Comparison of ENCODE assay signal across 23 cellular contexts in genomic region chr18:32213693-32214092, GRCh38. TPM values are rescaled to one million over a fixed set of nuclear protein-coding genes. Genes with fewer than 3 reads are reported as not detected.
"Had no signal": no experiment of that assay in that cellular context is flagged by ENCODE, and none has a peak within 500 bp of the region (broad histone marks: within the 10 kb centered on the region; RNA-seq: fewer than 3 reads in every experiment).

No MANE protein-coding gene starts in this region.

- H3K79me2 ChIP-seq: parathyroid adenoma had no signal

- ATAC-seq: activated CD4-positive, CD25-positive, alpha-beta regulatory T cell treated with anti-CD3 and anti-CD28 coated beads, Interleukin-2, amount 50 U/mL, for 24 hours; activated naive CD8-positive, alpha-beta T cell treated with anti-CD3 and anti-CD28 coated beads, Interleukin-2, amount 50 U/mL, for 24 hours; activated T-cell treated with anti-CD3 and anti-CD28 coated beads, Interleukin-2, amount 50 U/mL, for 4 hours; gastrocnemius medialis; natural killer cell treated with Interleukin-12 subunit alpha and Interleukin-12 subunit beta and Interleukin-15 and Interleukin-18, amount 100 ng/mL, for 72 hours; stimulated activated naive CD8-positive, alpha-beta T cell treated with anti-CD3 and anti-CD28 coated beads, Interleukin-15, Interleukin-2, amounts not matched to agents 100 U/mL and 50 U/mL, for 24 hours had no signal

- H3K27me3 ChIP-seq: brain microvascular endothelial cell, colonic mucosa, gastrocnemius medialis, neutrophil, tibial artery, vagina had no signal

- H3K4me3 ChIP-seq: colonic mucosa, gastrocnemius medialis, tibial artery, vagina had no signal

- H3K27ac ChIP-seq: brain microvascular endothelial cell, colonic mucosa, gastrocnemius medialis, neutrophil, parathyroid adenoma, tibial artery, vagina had no signal

- H2AFZ ChIP-seq: parathyroid adenoma had no signal

- H3K36me3 ChIP-seq: brain microvascular endothelial cell, colonic mucosa, gastrocnemius medialis, neutrophil, tibial artery, vagina had no signal

- H3K9me3 ChIP-seq: colonic mucosa, gastrocnemius medialis, neutrophil, tibial artery, vagina had no signal

- H3K4me1 ChIP-seq: colonic mucosa, gastrocnemius medialis, parathyroid adenoma, tibial artery, vagina had no signal

- DNase-seq: activated CD4-positive, alpha-beta T cell treated with anti-CD3 and anti-CD28 coated beads, Interleukin-2, amount 50 U/mL, for 1 hour; activated CD8-positive, alpha-beta memory T cell treated with anti-CD3 and anti-CD28 coated beads, Interleukin-2, amount 50 U/mL, for 4 hours; activated naive CD4-positive, alpha-beta T cell treated with anti-CD3 and anti-CD28 coated beads for 36 hours; activated naive CD8-positive, alpha-beta T cell treated with anti-CD3 and anti-CD28 coated beads, Interleukin-2, amount 50 U/mL, for 24 hours; activated T-cell treated with anti-CD3 and anti-CD28 coated beads, Interleukin-2, amount 50 U/mL, for 4 hours; aorta; brain microvascular endothelial cell; central memory CD4-positive, alpha-beta T cell; colonic mucosa; erythroblast; gastrocnemius medialis; head of caudate nucleus; stimulated activated naive CD8-positive, alpha-beta T cell treated with anti-CD3 and anti-CD28 coated beads, Interleukin-15, Interleukin-2, amounts not matched to agents 100 U/mL and 50 U/mL, for 24 hours; substantia nigra; tibial artery had no signal

RNA-seq across cellular contexts. Expression of gene MEP1B, which starts 23.9 kb away (rescaled TPM):
- total RNA-seq: activated naive CD4-positive, alpha-beta T cell treated with anti-CD3 and anti-CD28 coated beads for 36 hours; activated T-cell treated with anti-CD3 and anti-CD28 coated beads, Interleukin-2, amount 50 U/mL, for 4 hours; aorta; kidney epithelial cell; lower leg skin; skeletal muscle tissue; vagina had no signal
